In the genomic region with DNA sequence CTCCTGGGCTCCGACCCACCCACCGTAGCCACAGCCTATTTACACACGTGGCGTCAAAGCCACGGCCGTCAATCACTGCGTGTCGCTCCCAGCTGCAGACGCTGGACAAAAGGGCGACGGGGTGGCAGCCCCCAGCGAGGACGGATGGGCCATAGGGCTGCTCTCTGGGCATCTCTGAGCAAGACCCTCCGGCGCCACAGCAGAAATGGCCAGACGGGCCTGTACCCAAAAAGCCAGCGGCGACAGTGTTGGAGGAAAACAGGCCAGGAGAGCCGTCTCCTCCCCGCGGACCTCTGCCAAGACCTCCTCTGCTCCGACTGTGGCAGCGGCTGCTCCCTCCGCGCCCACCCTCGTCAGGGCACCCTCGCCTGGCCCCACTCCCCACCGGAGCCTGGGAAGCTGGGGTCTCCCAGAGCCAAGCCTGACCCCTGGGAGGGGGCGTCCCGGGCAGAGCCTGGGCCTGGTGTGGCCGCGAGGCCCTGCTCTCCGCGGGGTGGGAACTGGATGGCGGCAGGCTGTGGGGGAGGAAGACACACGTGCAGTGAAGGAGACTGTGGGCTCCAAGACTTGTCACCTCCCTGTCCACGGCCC, we compare ENCODE assay signal across 31 cellular contexts. TPM values are rescaled to one million over a fixed set of nuclear protein-coding genes. Genes with fewer than 3 reads are reported as not detected.
DNase-seq lines count a peak whose midpoint lies in the region; TF ChIP-seq lines count a peak whose summit lies in the region.
"Had no signal": no experiment of that assay in that cellular context is flagged by ENCODE, and none has a peak within 500 bp of the region (broad histone marks: within the 10 kb centered on the region; RNA-seq: fewer than 3 reads in every experiment).

No MANE protein-coding gene starts in this region.

- no peak overlapping the region for H3K4me3 ChIP-seq in neural progenitor cell
- no peak overlapping the region for H3K4me3 ChIP-seq in colonic mucosa
- H3K4me3 ChIP-seq: A549, cardiac muscle cell, dorsolateral prefrontal cortex, SJCRH30, skin epidermis had no signal

- H3K4me1 Mint-ChIP-seq in glutamatergic neuron (ENCODE audit: low read depth, unreplicated experiment) (peaks cover 4% of the 10 kb centered on the region), neural progenitor cell (peaks cover 26% of the 10 kb centered on the region)

- no peak overlapping the region for H3K4me2 ChIP-seq in neural progenitor cell

- H3K36me3 Mint-ChIP-seq in glutamatergic neuron (ENCODE audit: unreplicated experiment) (no peaks in the 10 kb centered on the region), neural progenitor cell (no peaks in the 10 kb centered on the region)
- H3K36me3 Mint-ChIP-seq: memory B cell; naive thymus-derived CD8-positive, alpha-beta T cell had no signal

- H3K27me3 ChIP-seq in neural progenitor cell: peaks cover 16% of the 10 kb centered on the region
- peaks cover 69% of the 10 kb centered on the region for H3K27me3 ChIP-seq in colonic mucosa
- H3K27me3 ChIP-seq: SJCRH30 had no signal

- peaks cover 11% of the 10 kb centered on the region for H3K9me3 Mint-ChIP-seq in glutamatergic neuron (ENCODE audit: unreplicated experiment)
- peaks cover 4% of the 10 kb centered on the region for H3K9me3 Mint-ChIP-seq in neural progenitor cell
- H3K9me3 Mint-ChIP-seq: activated CD4-positive, alpha-beta T cell treated with anti-CD3 and anti-CD28 coated beads, Interleukin-2, amount 10 ng/mL, durations not matched to agents 24 days and 14 days; IgD-negative memory B cell; memory B cell; stimulated activated naive CD8-positive, alpha-beta T cell treated with anti-CD3 and anti-CD28 coated beads, Interleukin-15, amount 100 ng/mL, for 72 hours; T-helper 1 cell treated with Interleukin-12 subunit alpha and Interleukin-12 subunit beta and Interleukin-4 antibody, amounts not matched to agents 30 μg/mL and 1 μg/mL, for 36 hours had no signal

- intact Hi-C loops in colonic mucosa (cut with DNase I): no loop called here

- H3K36me3 ChIP-seq in neural progenitor cell (no peaks in the 10 kb centered on the region), colonic mucosa (no peaks in the 10 kb centered on the region)
- H3K36me3 ChIP-seq: cardiac muscle cell, SJCRH30 had no signal

- H3K4me3 Mint-ChIP-seq in glutamatergic neuron (ENCODE audit: unreplicated experiment) (no peak overlapping the region), neural progenitor cell (peak overlapping the region; percentile 65)
- H3K4me3 Mint-ChIP-seq: activated CD4-positive, alpha-beta T cell treated with anti-CD3 and anti-CD28 coated beads, Interleukin-2, amount 10 ng/mL, durations not matched to agents 24 days and 14 days; memory B cell; stimulated activated naive CD8-positive, alpha-beta T cell treated with anti-CD3 and anti-CD28 coated beads, Interleukin-15, amount 100 ng/mL, for 72 hours; T-helper 1 cell treated with Interleukin-12 subunit alpha and Interleukin-12 subunit beta and Interleukin-4 antibody, amounts not matched to agents 30 μg/mL and 1 μg/mL, for 36 hours had no signal

- H3F3A ChIP-seq in neural progenitor cell (ENCODE audit: low read depth): peaks cover 23% of the 10 kb centered on the region

- TF ChIP-seq CTCF in glutamatergic neuron (IDR thresholded peaks at IDR 0.05; ENCODE audit: partially characterized antibody, unreplicated experiment) (no peak), neural progenitor cell (IDR thresholded peaks at IDR 0.05) (no peak), GM10266 (IDR thresholded peaks at IDR 0.05; ENCODE audit: control insufficient read depth, insufficient read depth, low read depth, missing control alignments) (no peak), colonic mucosa (IDR thresholded peaks at IDR 0.05) (no peak)

- H2AFZ ChIP-seq in neural progenitor cell (replicated peaks): no peak overlapping the region

- peak overlapping the region; percentile 28 for H3K27ac Mint-ChIP-seq in glutamatergic neuron (ENCODE audit: unreplicated experiment)
- H3K27ac Mint-ChIP-seq in neural progenitor cell: peak overlapping the region; percentile 50
- H3K27ac Mint-ChIP-seq: activated CD4-positive, alpha-beta T cell treated with anti-CD3 and anti-CD28 coated beads, Interleukin-2, amount 10 ng/mL, durations not matched to agents 24 days and 14 days; IgD-negative memory B cell; memory B cell; progenitor cell of endocrine pancreas; stimulated activated naive CD8-positive, alpha-beta T cell treated with anti-CD3 and anti-CD28 coated beads, Interleukin-15, amount 100 ng/mL, for 72 hours; T-helper 1 cell treated with Interleukin-12 subunit alpha and Interleukin-12 subunit beta and Interleukin-4 antibody, amounts not matched to agents 30 μg/mL and 1 μg/mL, for 36 hours had no signal

- H3K4me1 ChIP-seq in neural progenitor cell: peaks cover 12% of the 10 kb centered on the region
- peaks cover 5% of the 10 kb centered on the region for H3K4me1 ChIP-seq in colonic mucosa
- H3K4me1 ChIP-seq: SJCRH30 had no signal

- peak; percentile 6 for DNase-seq in activated naive CD4-positive, alpha-beta T cell treated with anti-CD3 and anti-CD28 coated beads, Interleukin-2, amount 50 U/mL, for 16 hours
- DNase-seq in activated naive CD4-positive, alpha-beta T cell treated with Interleukin-2 at 50 U/mL for 16 hours: no peak
- peak; percentile 34 for DNase-seq in glutamatergic neuron
- DNase-seq in neural progenitor cell (ENCODE audit: low spot score): no peak
- DNase-seq in D341Med (ENCODE audit: low spot score): no peak
- DNase-seq in GM10266 (ENCODE audit: extremely low spot score): no peak
- no peak for DNase-seq in amygdala (lab: John Stamatoyannopoulos, UW)
- no peak for DNase-seq in colonic mucosa
- DNase-seq: activated CD4-positive, alpha-beta T cell treated with anti-CD3 and anti-CD28 coated beads, Interleukin-2, amount 10 ng/mL, durations not matched to agents 24 days and 14 days; activated CD8-positive, alpha-beta memory T cell treated with anti-CD3 and anti-CD28 coated beads, Interleukin-2, amount 50 U/mL, for 48 hours; Calu3; EL; foreskin melanocyte; hippocampal formation; MM.1S; NCI-H1436 treated with DMSO at 0.1 percent for 48 hours; NCI-H82; SJCRH30; stimulated activated CD4-positive, alpha-beta T cell treated with anti-CD3 and anti-CD28 coated beads, Interleukin-2, amount 100 ng/mL, for 48 hours; stimulated activated naive CD8-positive, alpha-beta T cell treated with anti-CD3 and anti-CD28 coated beads, Interleukin-15, amount 100 ng/mL, for 72 hours had no signal

- no peaks in the 10 kb centered on the region for H3K9me3 ChIP-seq in neural progenitor cell (ENCODE audit: low read depth)
- no peaks in the 10 kb centered on the region for H3K9me3 ChIP-seq in colonic mucosa
- H3K9me3 ChIP-seq: A549, SJCRH30 had no signal

- H3K9ac ChIP-seq in neural progenitor cell (no peak overlapping the region), colonic mucosa (ENCODE audit: low read depth in 2 of 2, low read length in 2 of 2) (peak overlapping the region in 1 of 2 donors; percentile 12)

- H4K20me1 ChIP-seq in neural progenitor cell (ENCODE audit: low read depth): peaks cover 3% of the 10 kb centered on the region

- H3K27ac ChIP-seq in neural progenitor cell (no peak overlapping the region), colonic mucosa (no peak overlapping the region)
- H3K27ac ChIP-seq: A549, cardiac muscle cell, dorsolateral prefrontal cortex, epithelial cell of prostate, HL-60, SJCRH30, skin epidermis had no signal

- H3K27me3 Mint-ChIP-seq in glutamatergic neuron (ENCODE audit: unreplicated experiment) (peaks cover 11% of the 10 kb centered on the region), neural progenitor cell (ENCODE audit: insufficient read depth, low read depth) (peaks cover 7% of the 10 kb centered on the region)
- H3K27me3 Mint-ChIP-seq: progenitor cell of endocrine pancreas had no signal

- no peaks in the 10 kb centered on the region for H3K79me2 ChIP-seq in neural progenitor cell (ENCODE audit: low read depth)

RNA-seq across cellular contexts. Expression of a gene that starts 2.7 kb away (rescaled TPM):
- total RNA-seq in glutamatergic neuron (ENCODE audit: unreplicated experiment) (9.6 TPM), neural progenitor cell (ENCODE audit: low replicate concordance) (2.3 and 18.6 TPM in 2 replicates), colonic mucosa (under 1 TPM; 0.52 to 0.96 TPM)
- total RNA-seq: naive thymus-derived CD8-positive, alpha-beta T cell had no signal

RNA-seq across cellular contexts. Expression of a gene that starts 54.6 kb away (rescaled TPM):
- total RNA-seq in glutamatergic neuron (ENCODE audit: unreplicated experiment): 343 TPM
- 3.2 and 15.9 TPM in 2 replicates for total RNA-seq in neural progenitor cell (ENCODE audit: low replicate concordance)
- 1 to 10 TPM; 2.7 to 9.5 TPM for total RNA-seq in colonic mucosa
- total RNA-seq: activated CD4-positive, alpha-beta T cell treated with anti-CD3 and anti-CD28 coated beads, Interleukin-2, amount 10 ng/mL, durations not matched to agents 24 days and 14 days had no signal

Comparison
In these comparisons a context has a peak if more than half of its experiments do, and no peak if none do; other contexts are left out.
1. DNase-seq: peak in activated naive CD4-positive, alpha-beta T cell treated with anti-CD3 and anti-CD28 coated beads, Interleukin-2, amount 50 U/mL, for 16 hours (single experiment) and glutamatergic neuron (single experiment); none in activated naive CD4-positive, alpha-beta T cell treated with Interleukin-2 at 50 U/mL for 16 hours (single experiment), neural progenitor cell (single experiment), D341Med (single experiment), GM10266 (single experiment), amygdala (0 of 56) and colonic mucosa (single experiment).
2. RNA of a gene that starts 54.6 kb away (total RNA-seq): 343 TPM in glutamatergic neuron (single experiment); 2.7 to 9.5 TPM in colonic mucosa and 3.2 to 15.9 TPM in neural progenitor cell; every median in the first group is over 10 times any median in the second.